Comparison of ENCODE assay signal across 19 cellular contexts in genomic region chr2:109299466-109299865, GRCh38.
"Had no signal": no experiment of that assay in that cellular context is flagged by ENCODE, and none has a peak within 500 bp of the region (broad histone marks: within the 10 kb centered on the region; RNA-seq: fewer than 3 reads in every experiment).

No MANE protein-coding gene starts in this region.

- H3K4me1 ChIP-seq: breast epithelium, foreskin keratinocyte, suprapubic skin had no signal

- H3K9me3 ChIP-seq: ascending aorta, right atrium auricular region, suprapubic skin had no signal

- H3K27me3 Mint-ChIP-seq: activated naive CD4-positive, alpha-beta T cell treated with anti-CD3 and anti-CD28 coated beads, Interleukin-2, amount 50 U/mL, for 24 hours; stimulated activated naive CD8-positive, alpha-beta T cell treated with anti-CD3 and anti-CD28 coated beads, Interleukin-15, amount 100 ng/mL, for 72 hours; type B pancreatic cell had no signal

- H3K27ac Mint-ChIP-seq: activated naive CD4-positive, alpha-beta T cell treated with anti-CD3 and anti-CD28 coated beads, Interleukin-2, amount 50 U/mL, for 24 hours; effector memory CD8-positive, alpha-beta T cell; nephron progenitor cell; progenitor cell of endocrine pancreas; stimulated activated naive CD8-positive, alpha-beta T cell treated with anti-CD3 and anti-CD28 coated beads, Interleukin-15, amount 100 ng/mL, for 72 hours; T-helper 2 cell treated with Interferon-gamma antibody and Interleukin-4, amounts not matched to agents 5 μg/mL and 100 μg/mL, for 36 hours; type B pancreatic cell had no signal

- H3K27ac ChIP-seq: ascending aorta, breast epithelium, foreskin keratinocyte, right atrium auricular region, suprapubic skin had no signal

- DNase-seq: activated CD4-positive, alpha-beta T cell treated with anti-CD3 and anti-CD28 coated beads, Interleukin-2, amount 50 U/mL, for 4 hours; activated gamma-delta T cell; effector memory CD8-positive, alpha-beta T cell; foreskin keratinocyte; hypothalamus; islet precursor cell; left colon; midbrain; nephron progenitor cell; nucleus accumbens; stimulated activated naive CD8-positive, alpha-beta T cell treated with anti-CD3 and anti-CD28 coated beads, Interleukin-15, amount 100 ng/mL, for 72 hours had no signal

- H3K36me3 ChIP-seq: ascending aorta, breast epithelium, right atrium auricular region, suprapubic skin had no signal

- ATAC-seq: effector memory CD8-positive, alpha-beta T cell; foreskin keratinocyte; left colon; stimulated activated naive CD8-positive, alpha-beta T cell treated with anti-CD3 and anti-CD28 coated beads, Interleukin-15, amount 100 ng/mL, for 72 hours had no signal

- H3K4me1 Mint-ChIP-seq: activated naive CD4-positive, alpha-beta T cell treated with anti-CD3 and anti-CD28 coated beads, Interleukin-2, amount 50 U/mL, for 24 hours had no signal

- H3K4me3 Mint-ChIP-seq: activated naive CD4-positive, alpha-beta T cell treated with anti-CD3 and anti-CD28 coated beads, Interleukin-2, amount 50 U/mL, for 24 hours; effector memory CD8-positive, alpha-beta T cell; nephron progenitor cell; stimulated activated naive CD8-positive, alpha-beta T cell treated with anti-CD3 and anti-CD28 coated beads, Interleukin-15, amount 100 ng/mL, for 72 hours; T-helper 2 cell treated with Interferon-gamma antibody and Interleukin-4, amounts not matched to agents 5 μg/mL and 100 μg/mL, for 36 hours; type B pancreatic cell had no signal

- H3K27me3 ChIP-seq: ascending aorta, breast epithelium, right atrium auricular region, suprapubic skin had no signal

- H3K9me3 Mint-ChIP-seq: activated naive CD4-positive, alpha-beta T cell treated with anti-CD3 and anti-CD28 coated beads, Interleukin-2, amount 50 U/mL, for 24 hours; effector memory CD8-positive, alpha-beta T cell; T-helper 2 cell treated with Interferon-gamma antibody and Interleukin-4, amounts not matched to agents 5 μg/mL and 100 μg/mL, for 36 hours; type B pancreatic cell had no signal

- H3K36me3 Mint-ChIP-seq: activated naive CD4-positive, alpha-beta T cell treated with anti-CD3 and anti-CD28 coated beads, Interleukin-2, amount 50 U/mL, for 24 hours; type B pancreatic cell had no signal

- H3K4me3 ChIP-seq: ascending aorta, breast epithelium, right atrium auricular region, suprapubic skin had no signal
